Comparison of ENCODE assay signal across 9 cellular contexts in genomic region chr1:78541479-78541878, GRCh38. TPM values are rescaled to one million over a fixed set of nuclear protein-coding genes. Genes with fewer than 3 reads are reported as not detected.
"Had no signal": no experiment of that assay in that cellular context is flagged by ENCODE, and none has a peak within 500 bp of the region (broad histone marks: within the 10 kb centered on the region; RNA-seq: fewer than 3 reads in every experiment).

No MANE protein-coding gene starts in this region.

- ATAC-seq: GM12878 had no signal

- H3K4me3 ChIP-seq: GM12878 had no signal

- FAIRE-seq: G401.6, GM12878, GM12891, GM12892, GM18507, GM19239 had no signal

- DNase-seq: GDM1, GF-D8 had no signal

RNA-seq across cellular contexts. Expression of gene PTGFR, which starts 50.7 kb away (rescaled TPM):
- total RNA-seq: G401, GM12878 had no signal
- polyA plus RNA-seq: GM12878 had no signal
